Comparison of ENCODE assay signal across 12 cellular contexts in genomic region chr1:53545663-53546408, GRCh38.
A peak's percentile ranks its signal among the peaks of the same experiment; 100 is the strongest.
DNase-seq lines count a peak whose midpoint lies in the region; ATAC-seq and TF ChIP-seq lines count a peak whose summit lies in the region.
"Had no signal": no experiment of that assay in that cellular context is flagged by ENCODE, and none has a peak within 500 bp of the region (broad histone marks: within the 10 kb centered on the region; RNA-seq: fewer than 3 reads in every experiment).

No MANE protein-coding gene starts in this region.

- no peaks in the 10 kb centered on the region for H3K36me3 ChIP-seq in psoas muscle (ENCODE audit: insufficient read depth in 1 of 2, low read depth in 1 of 2)

- no peaks in the 10 kb centered on the region for H3K27me3 ChIP-seq in psoas muscle (ENCODE audit: insufficient read depth in 3 of 3, low read length in 2 of 3)

- H3K9me3 ChIP-seq in psoas muscle, result no peaks in the 10 kb centered on the region

- TF ChIP-seq CTCF in fibroblast of mammary gland (conservative IDR thresholded peaks at IDR 0.05; ENCODE audit: control insufficient read depth, insufficient read depth, low read depth, low read length) (no peak), psoas muscle (IDR thresholded peaks at IDR 0.05) (no peak)

- peak overlapping the region; percentile 72 for H3K27ac ChIP-seq in psoas muscle

- H3K4me3 ChIP-seq in fibroblast of mammary gland (ENCODE audit: control insufficient read depth, low read depth, low read length) (no peak overlapping the region), psoas muscle (no peak overlapping the region)

- whole genome bisulfite sequencing in psoas muscle, 3 donors, result 17 to 24% (median 22%) methylated on average over 17 of the region's 17 CpGs

- peak; percentile 73 to 96 (median 91) for ATAC-seq in psoas muscle

- intact Hi-C loops in psoas muscle (cut with DNase I), result no loop called here

- DNase-seq in NCI-H1436 (lab: John Stamatoyannopoulos, UW), result peak; percentile 12
- no peak for DNase-seq in NCI-H1436 treated with DMSO at 0.1 percent for 48 hours (lab: John Stamatoyannopoulos, UW)
- peak; percentile 73 for DNase-seq in NCI-H2107 treated with DMSO at 0.1 percent for 48 hours (lab: John Stamatoyannopoulos, UW; ENCODE audit: unreplicated experiment)
- DNase-seq in fibroblast of mammary gland (ENCODE audit: low read depth), result peak; percentile 24
- DNase-seq in psoas muscle, result peak; percentile 46 to 82
- DNase-seq in NCI-H1092 treated with DMSO at 0.1 percent for 48 hours (lab: John Stamatoyannopoulos, UW), result no peak
- no peak for DNase-seq in stimulated activated CD4-positive, alpha-beta T cell treated with anti-CD3 and anti-CD28 coated beads, Interleukin-4, amount 100 ng/mL, for 24 hours
- no peak for DNase-seq in LoVo (ENCODE audit: low spot score)
- DNase-seq: 8988T, dermis blood vessel endothelial cell, naive B cell, NCI-H2081 had no signal

- peaks cover 15% of the 10 kb centered on the region for H3K4me1 ChIP-seq in psoas muscle

Comparison
In these comparisons a context has a peak if more than half of its experiments do, and no peak if none do; other contexts are left out.
1. DNase-seq: peak in NCI-H1436 (single experiment), NCI-H2107 treated with DMSO at 0.1 percent for 48 hours (single experiment), fibroblast of mammary gland (single experiment) and psoas muscle (2 of 2); none in NCI-H1436 treated with DMSO at 0.1 percent for 48 hours (single experiment), NCI-H1092 treated with DMSO at 0.1 percent for 48 hours (single experiment), stimulated activated CD4-positive, alpha-beta T cell treated with anti-CD3 and anti-CD28 coated beads, Interleukin-4, amount 100 ng/mL, for 24 hours (single experiment) and LoVo (single experiment).